Comparison of ENCODE assay signal across 1 cellular context in the genomic region with DNA sequence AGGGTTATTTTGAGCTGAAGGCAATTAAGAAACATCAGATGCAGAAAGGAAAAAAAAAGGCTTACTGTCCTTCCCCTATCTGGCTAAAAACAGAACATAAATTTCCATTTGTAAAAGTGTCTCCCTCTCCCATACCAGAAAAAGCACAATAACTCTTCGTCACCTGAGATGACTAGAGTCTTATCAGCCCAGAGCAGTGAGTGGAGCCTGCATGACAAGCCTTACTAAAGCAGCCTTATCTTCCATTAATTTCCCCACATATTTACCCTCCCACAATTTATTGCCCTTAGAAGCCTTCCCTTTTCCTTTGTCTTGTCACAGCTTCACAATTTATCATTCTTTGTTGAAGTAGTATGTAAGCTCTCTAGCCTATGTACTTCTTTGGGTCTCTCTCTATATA.
TF ChIP-seq lines count a peak whose summit lies in the region.

No MANE protein-coding gene starts in this region.

TF ChIP-seq in K562, 482 proteins besides CTCF, POLR2A, EP300 and RAD21 (continued from another document and continues in another):
- TF ChIP-seq, protein P1, sequence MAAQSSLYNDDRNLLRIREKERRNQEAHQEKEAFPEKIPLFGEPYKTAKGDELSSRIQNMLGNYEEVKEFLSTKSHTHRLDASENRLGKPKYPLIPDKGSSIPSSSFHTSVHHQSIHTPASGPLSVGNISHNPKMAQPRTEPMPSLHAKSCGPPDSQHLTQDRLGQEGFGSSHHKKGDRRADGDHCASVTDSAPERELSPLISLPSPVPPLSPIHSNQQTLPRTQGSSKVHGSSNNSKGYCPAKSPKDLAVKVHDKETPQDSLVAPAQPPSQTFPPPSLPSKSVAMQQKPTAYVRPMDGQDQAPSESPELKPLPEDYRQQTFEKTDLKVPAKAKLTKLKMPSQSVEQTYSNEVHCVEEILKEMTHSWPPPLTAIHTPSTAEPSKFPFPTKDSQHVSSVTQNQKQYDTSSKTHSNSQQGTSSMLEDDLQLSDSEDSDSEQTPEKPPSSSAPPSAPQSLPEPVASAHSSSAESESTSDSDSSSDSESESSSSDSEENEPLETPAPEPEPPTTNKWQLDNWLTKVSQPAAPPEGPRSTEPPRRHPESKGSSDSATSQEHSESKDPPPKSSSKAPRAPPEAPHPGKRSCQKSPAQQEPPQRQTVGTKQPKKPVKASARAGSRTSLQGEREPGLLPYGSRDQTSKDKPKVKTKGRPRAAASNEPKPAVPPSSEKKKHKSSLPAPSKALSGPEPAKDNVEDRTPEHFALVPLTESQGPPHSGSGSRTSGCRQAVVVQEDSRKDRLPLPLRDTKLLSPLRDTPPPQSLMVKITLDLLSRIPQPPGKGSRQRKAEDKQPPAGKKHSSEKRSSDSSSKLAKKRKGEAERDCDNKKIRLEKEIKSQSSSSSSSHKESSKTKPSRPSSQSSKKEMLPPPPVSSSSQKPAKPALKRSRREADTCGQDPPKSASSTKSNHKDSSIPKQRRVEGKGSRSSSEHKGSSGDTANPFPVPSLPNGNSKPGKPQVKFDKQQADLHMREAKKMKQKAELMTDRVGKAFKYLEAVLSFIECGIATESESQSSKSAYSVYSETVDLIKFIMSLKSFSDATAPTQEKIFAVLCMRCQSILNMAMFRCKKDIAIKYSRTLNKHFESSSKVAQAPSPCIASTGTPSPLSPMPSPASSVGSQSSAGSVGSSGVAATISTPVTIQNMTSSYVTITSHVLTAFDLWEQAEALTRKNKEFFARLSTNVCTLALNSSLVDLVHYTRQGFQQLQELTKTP (IDR thresholded peaks at IDR 0.05; ENCODE audit: low read depth in 1 of 2, partially characterized antibody in 2 of 2) = peak in 1 of 2 experiments; percentile 83
- no peak for TF ChIP-seq ZNF696 (CRISPR knock-in tag; conservative IDR thresholded peaks at IDR 0.05)
- no peak for TF ChIP-seq ZNF133 (CRISPR knock-in tag; IDR thresholded peaks at IDR 0.05)
- TF ChIP-seq DDX20 (tag; IDR thresholded peaks at IDR 0.05; ENCODE audit: low read depth) = 0 out of 2 replicates have a peak, but pooled peaks have one; percentile 37
- TF ChIP-seq SRSF9 (IDR thresholded peaks at IDR 0.05; ENCODE audit: borderline replicate concordance, low read depth, low read length) = no peak
- peak; percentile 95 for TF ChIP-seq NCOA1 (IDR thresholded peaks at IDR 0.05; ENCODE audit: low read depth)
- peak; percentile 98 for TF ChIP-seq CBFA2T2 (conservative IDR thresholded peaks at IDR 0.05)
- no peak for TF ChIP-seq ZNF436 (CRISPR knock-in tag; IDR thresholded peaks at IDR 0.05)
- TF ChIP-seq CXXC5 (CRISPR knock-in tag; IDR thresholded peaks at IDR 0.05) = peak; percentile 40; the same call in 1 of the 2 replicates
- TF ChIP-seq, protein P2, sequence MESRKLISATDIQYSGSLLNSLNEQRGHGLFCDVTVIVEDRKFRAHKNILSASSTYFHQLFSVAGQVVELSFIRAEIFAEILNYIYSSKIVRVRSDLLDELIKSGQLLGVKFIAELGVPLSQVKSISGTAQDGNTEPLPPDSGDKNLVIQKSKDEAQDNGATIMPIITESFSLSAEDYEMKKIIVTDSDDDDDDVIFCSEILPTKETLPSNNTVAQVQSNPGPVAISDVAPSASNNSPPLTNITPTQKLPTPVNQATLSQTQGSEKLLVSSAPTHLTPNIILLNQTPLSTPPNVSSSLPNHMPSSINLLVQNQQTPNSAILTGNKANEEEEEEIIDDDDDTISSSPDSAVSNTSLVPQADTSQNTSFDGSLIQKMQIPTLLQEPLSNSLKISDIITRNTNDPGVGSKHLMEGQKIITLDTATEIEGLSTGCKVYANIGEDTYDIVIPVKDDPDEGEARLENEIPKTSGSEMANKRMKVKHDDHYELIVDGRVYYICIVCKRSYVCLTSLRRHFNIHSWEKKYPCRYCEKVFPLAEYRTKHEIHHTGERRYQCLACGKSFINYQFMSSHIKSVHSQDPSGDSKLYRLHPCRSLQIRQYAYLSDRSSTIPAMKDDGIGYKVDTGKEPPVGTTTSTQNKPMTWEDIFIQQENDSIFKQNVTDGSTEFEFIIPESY (CRISPR knock-in tag; IDR thresholded peaks at IDR 0.05) = no peak
- no peak for TF ChIP-seq RNF219 (CRISPR knock-in tag; IDR thresholded peaks at IDR 0.05)
- TF ChIP-seq PTRF (tag; IDR thresholded peaks at IDR 0.05) = no peak
- no peak for TF ChIP-seq GTF2F1 (IDR thresholded peaks at IDR 0.05; ENCODE audit: low read depth, low read length)
- TF ChIP-seq, protein P3, sequence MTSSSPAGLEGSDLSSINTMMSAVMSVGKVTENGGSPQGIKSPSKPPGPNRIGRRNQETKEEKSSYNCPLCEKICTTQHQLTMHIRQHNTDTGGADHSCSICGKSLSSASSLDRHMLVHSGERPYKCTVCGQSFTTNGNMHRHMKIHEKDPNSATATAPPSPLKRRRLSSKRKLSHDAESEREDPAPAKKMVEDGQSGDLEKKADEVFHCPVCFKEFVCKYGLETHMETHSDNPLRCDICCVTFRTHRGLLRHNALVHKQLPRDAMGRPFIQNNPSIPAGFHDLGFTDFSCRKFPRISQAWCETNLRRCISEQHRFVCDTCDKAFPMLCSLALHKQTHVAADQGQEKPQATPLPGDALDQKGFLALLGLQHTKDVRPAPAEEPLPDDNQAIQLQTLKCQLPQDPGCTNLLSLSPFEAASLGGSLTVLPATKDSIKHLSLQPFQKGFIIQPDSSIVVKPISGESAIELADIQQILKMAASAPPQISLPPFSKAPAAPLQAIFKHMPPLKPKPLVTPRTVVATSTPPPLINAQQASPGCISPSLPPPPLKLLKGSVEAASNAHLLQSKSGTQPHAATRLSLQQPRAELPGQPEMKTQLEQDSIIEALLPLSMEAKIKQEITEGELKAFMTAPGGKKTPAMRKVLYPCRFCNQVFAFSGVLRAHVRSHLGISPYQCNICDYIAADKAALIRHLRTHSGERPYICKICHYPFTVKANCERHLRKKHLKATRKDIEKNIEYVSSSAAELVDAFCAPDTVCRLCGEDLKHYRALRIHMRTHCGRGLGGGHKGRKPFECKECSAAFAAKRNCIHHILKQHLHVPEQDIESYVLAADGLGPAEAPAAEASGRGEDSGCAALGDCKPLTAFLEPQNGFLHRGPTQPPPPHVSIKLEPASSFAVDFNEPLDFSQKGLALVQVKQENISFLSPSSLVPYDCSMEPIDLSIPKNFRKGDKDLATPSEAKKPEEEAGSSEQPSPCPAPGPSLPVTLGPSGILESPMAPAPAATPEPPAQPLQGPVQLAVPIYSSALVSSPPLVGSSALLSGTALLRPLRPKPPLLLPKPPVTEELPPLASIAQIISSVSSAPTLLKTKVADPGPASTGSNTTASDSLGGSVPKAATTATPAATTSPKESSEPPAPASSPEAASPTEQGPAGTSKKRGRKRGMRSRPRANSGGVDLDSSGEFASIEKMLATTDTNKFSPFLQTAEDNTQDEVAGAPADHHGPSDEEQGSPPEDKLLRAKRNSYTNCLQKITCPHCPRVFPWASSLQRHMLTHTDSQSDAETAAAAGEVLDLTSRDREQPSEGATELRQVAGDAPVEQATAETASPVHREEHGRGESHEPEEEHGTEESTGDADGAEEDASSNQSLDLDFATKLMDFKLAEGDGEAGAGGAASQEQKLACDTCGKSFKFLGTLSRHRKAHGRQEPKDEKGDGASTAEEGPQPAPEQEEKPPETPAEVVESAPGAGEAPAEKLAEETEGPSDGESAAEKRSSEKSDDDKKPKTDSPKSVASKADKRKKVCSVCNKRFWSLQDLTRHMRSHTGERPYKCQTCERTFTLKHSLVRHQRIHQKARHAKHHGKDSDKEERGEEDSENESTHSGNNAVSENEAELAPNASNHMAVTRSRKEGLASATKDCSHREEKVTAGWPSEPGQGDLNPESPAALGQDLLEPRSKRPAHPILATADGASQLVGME (CRISPR knock-in tag; IDR thresholded peaks at IDR 0.05) = no peak
- peak; percentile 88 for TF ChIP-seq FOXM1 (IDR thresholded peaks at IDR 0.05; ENCODE audit: low read depth)
- no peak for TF ChIP-seq FOXM1 (CRISPR knock-in tag; IDR thresholded peaks at IDR 0.05; ENCODE audit: low read depth)
- no peak for TF ChIP-seq ZNF77 (CRISPR knock-in tag; IDR thresholded peaks at IDR 0.05)
- peak in 1 of 2 experiments; percentile 94; a peak in 2 of 4 replicates for TF ChIP-seq ZMIZ1 (IDR thresholded peaks at IDR 0.05; ENCODE audit: low read depth in 2 of 2, low read length in 2 of 2)
- no peak for TF ChIP-seq BCLAF1 (IDR thresholded peaks at IDR 0.05; ENCODE audit: borderline replicate concordance in 1 of 2, control insufficient read depth in 1 of 2, low read depth in 2 of 2, low read length in 1 of 2)
- no peak for TF ChIP-seq STAT6 (CRISPR knock-in tag; IDR thresholded peaks at IDR 0.05)
- no peak for TF ChIP-seq MCM5 (IDR thresholded peaks at IDR 0.05; ENCODE audit: low read depth)
- TF ChIP-seq, protein P4, sequence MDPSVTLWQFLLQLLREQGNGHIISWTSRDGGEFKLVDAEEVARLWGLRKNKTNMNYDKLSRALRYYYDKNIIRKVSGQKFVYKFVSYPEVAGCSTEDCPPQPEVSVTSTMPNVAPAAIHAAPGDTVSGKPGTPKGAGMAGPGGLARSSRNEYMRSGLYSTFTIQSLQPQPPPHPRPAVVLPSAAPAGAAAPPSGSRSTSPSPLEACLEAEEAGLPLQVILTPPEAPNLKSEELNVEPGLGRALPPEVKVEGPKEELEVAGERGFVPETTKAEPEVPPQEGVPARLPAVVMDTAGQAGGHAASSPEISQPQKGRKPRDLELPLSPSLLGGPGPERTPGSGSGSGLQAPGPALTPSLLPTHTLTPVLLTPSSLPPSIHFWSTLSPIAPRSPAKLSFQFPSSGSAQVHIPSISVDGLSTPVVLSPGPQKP (CRISPR knock-in tag; IDR thresholded peaks at IDR 0.05) = no peak
